In genomic region chr10:120727001-120727400, GRCh38 we compare ENCODE assay signal across 15 cellular contexts.
DNase-seq lines count a peak whose midpoint lies in the region; ATAC-seq, FAIRE-seq and TF ChIP-seq lines count a peak whose summit lies in the region.
"Had no signal": no experiment of that assay in that cellular context is flagged by ENCODE, and none has a peak within 500 bp of the region (broad histone marks: within the 10 kb centered on the region; RNA-seq: fewer than 3 reads in every experiment).

No MANE protein-coding gene starts in this region.

- H3K9ac ChIP-seq in astrocyte (ENCODE audit: low read length), result no peak overlapping the region

- H4K20me1 ChIP-seq in astrocyte (ENCODE audit: insufficient read depth, low read length), result no peaks in the 10 kb centered on the region

- no peak overlapping the region for H3K4me2 ChIP-seq in astrocyte (ENCODE audit: low read length)

- no peaks in the 10 kb centered on the region for H3K36me3 Mint-ChIP-seq in astrocyte (ENCODE audit: low read depth, unreplicated experiment)
- no peaks in the 10 kb centered on the region for H3K36me3 Mint-ChIP-seq in activated CD8-positive, alpha-beta T cell treated with anti-CD3 and anti-CD28 coated beads, Interleukin-2, amount 10 ng/mL, durations not matched to agents 7 days and 5 days (ENCODE audit: low read depth)
- H3K36me3 Mint-ChIP-seq: CD8-positive, alpha-beta memory T cell; IgD-negative memory B cell had no signal

- peak; percentile 60 for DNase-seq in astrocyte (ENCODE audit: low read depth)
- DNase-seq in fibroblast of pulmonary artery (ENCODE audit: low read depth), result peak; percentile 65
- peak; percentile 32 for DNase-seq in pulmonary artery endothelial cell (ENCODE audit: low read depth, low spot score)
- no peak for DNase-seq in epidermal melanocyte (ENCODE audit: insufficient read length, low spot score)
- DNase-seq in activated CD8-positive, alpha-beta T cell treated with anti-CD3 and anti-CD28 coated beads, Interleukin-2, amount 10 ng/mL, durations not matched to agents 7 days and 5 days, result no peak
- no peak for DNase-seq in Kasumi-1 (lab: John Stamatoyannopoulos, UW)
- DNase-seq: Caco-2; CD8-positive, alpha-beta memory T cell; DND-41; GF-D8 had no signal

- no peaks in the 10 kb centered on the region for H3K27me3 ChIP-seq in astrocyte (ENCODE audit: insufficient read depth, low read length)

- H3K9me3 Mint-ChIP-seq in astrocyte (ENCODE audit: unreplicated experiment), result no peaks in the 10 kb centered on the region
- no peaks in the 10 kb centered on the region for H3K9me3 Mint-ChIP-seq in activated CD8-positive, alpha-beta T cell treated with anti-CD3 and anti-CD28 coated beads, Interleukin-2, amount 10 ng/mL, durations not matched to agents 7 days and 5 days (ENCODE audit: insufficient read depth)
- H3K9me3 Mint-ChIP-seq: CD8-positive, alpha-beta memory T cell had no signal

- no peaks in the 10 kb centered on the region for H3K4me1 ChIP-seq in astrocyte (ENCODE audit: insufficient read depth, low read length)
- H3K4me1 ChIP-seq: Caco-2, HAP-1 had no signal

- TF ChIP-seq CTCF in C4-2B (conservative IDR thresholded peaks at IDR 0.05) (no peak), astrocyte (IDR thresholded peaks at IDR 0.05; ENCODE audit: insufficient read depth, low read depth, low read length) (no peak), fibroblast of pulmonary artery (IDR thresholded peaks at IDR 0.05; ENCODE audit: low read length, missing control alignments) (no peak)

- no peak overlapping the region for H3K27ac Mint-ChIP-seq in astrocyte (ENCODE audit: unreplicated experiment)
- no peak overlapping the region for H3K27ac Mint-ChIP-seq in activated CD8-positive, alpha-beta T cell treated with anti-CD3 and anti-CD28 coated beads, Interleukin-2, amount 10 ng/mL, durations not matched to agents 7 days and 5 days
- H3K27ac Mint-ChIP-seq: CD8-positive, alpha-beta memory T cell; IgD-negative memory B cell had no signal

- no peaks in the 10 kb centered on the region for H3K36me3 ChIP-seq in astrocyte (ENCODE audit: insufficient read depth, low read length)
- H3K36me3 ChIP-seq: HAP-1 had no signal

- no peaks in the 10 kb centered on the region for H3K9me3 ChIP-seq in astrocyte (ENCODE audit: insufficient read depth, low read depth, low read length)
- H3K9me3 ChIP-seq: Caco-2, HAP-1 had no signal

- no peaks in the 10 kb centered on the region for H3K79me2 ChIP-seq in astrocyte (ENCODE audit: insufficient read depth, low read length)

- FAIRE-seq in astrocyte (lab: Jason Lieb, UNC), result no peak
- FAIRE-seq: H1 had no signal

- H3K27ac ChIP-seq in C4-2B (peak overlapping the region; percentile 28; the same call in 1 of the 2 replicates), astrocyte (ENCODE audit: low read depth, low read length) (no peak overlapping the region)
- H3K27ac ChIP-seq: 22Rv1 had no signal

- H2AFZ ChIP-seq in astrocyte (ENCODE audit: low read depth, low read length), result no peak overlapping the region

- no peak for ATAC-seq in activated CD8-positive, alpha-beta T cell treated with anti-CD3 and anti-CD28 coated beads, Interleukin-2, amount 10 ng/mL, durations not matched to agents 7 days and 5 days

- H3K4me3 Mint-ChIP-seq in astrocyte (ENCODE audit: unreplicated experiment), result no peak overlapping the region
- H3K4me3 Mint-ChIP-seq in activated CD8-positive, alpha-beta T cell treated with anti-CD3 and anti-CD28 coated beads, Interleukin-2, amount 10 ng/mL, durations not matched to agents 7 days and 5 days, result no peak overlapping the region
- H3K4me3 Mint-ChIP-seq: CD8-positive, alpha-beta memory T cell; IgD-negative memory B cell had no signal

- CTCF ChIA-PET in activated CD8-positive, alpha-beta T cell treated with anti-CD3 and anti-CD28 coated beads, Interleukin-2, amount 10 ng/mL, durations not matched to agents 7 days and 5 days (lab: Charles Lee), result no interaction called here

- POLR2A ChIA-PET in activated CD8-positive, alpha-beta T cell treated with anti-CD3 and anti-CD28 coated beads, Interleukin-2, amount 10 ng/mL, durations not matched to agents 7 days and 5 days (lab: Charles Lee), result no interaction called here

- H3K4me3 ChIP-seq in astrocyte (ENCODE audit: insufficient read depth, low read depth, low read length) (no peak overlapping the region), fibroblast of pulmonary artery (replicated peaks; ENCODE audit: low read depth, low read length) (no peak overlapping the region)
- H3K4me3 ChIP-seq: HAP-1 had no signal

- H3K4me1 Mint-ChIP-seq in astrocyte (ENCODE audit: low read depth, unreplicated experiment), result no peaks in the 10 kb centered on the region
- no peaks in the 10 kb centered on the region for H3K4me1 Mint-ChIP-seq in activated CD8-positive, alpha-beta T cell treated with anti-CD3 and anti-CD28 coated beads, Interleukin-2, amount 10 ng/mL, durations not matched to agents 7 days and 5 days (ENCODE audit: low read depth)
- H3K4me1 Mint-ChIP-seq: CD8-positive, alpha-beta memory T cell; IgD-negative memory B cell had no signal

- peaks cover 5% of the 10 kb centered on the region for H3K27me3 Mint-ChIP-seq in astrocyte (ENCODE audit: low read depth, unreplicated experiment)
- H3K27me3 Mint-ChIP-seq in activated CD8-positive, alpha-beta T cell treated with anti-CD3 and anti-CD28 coated beads, Interleukin-2, amount 10 ng/mL, durations not matched to agents 7 days and 5 days (ENCODE audit: low read depth), result no peaks in the 10 kb centered on the region

Comparison
In these comparisons a context has a peak if more than half of its experiments do, and no peak if none do; other contexts are left out.
1. DNase-seq: peak in astrocyte (single experiment), fibroblast of pulmonary artery (single experiment) and pulmonary artery endothelial cell (single experiment); none in epidermal melanocyte (single experiment), activated CD8-positive, alpha-beta T cell treated with anti-CD3 and anti-CD28 coated beads, Interleukin-2, amount 10 ng/mL, durations not matched to agents 7 days and 5 days (single experiment) and Kasumi-1 (0 of 2).